1 cellular context compared by ENCODE assay signal in genomic region chr16:67277999-67278772, GRCh38.
TF ChIP-seq lines count a peak whose summit lies in the region.

No MANE protein-coding gene starts in this region.

TF ChIP-seq in HepG2, 621 proteins besides CTCF, POLR2A, EP300 and RAD21 (continues in another document):
- no peak for TF ChIP-seq KAT2B (IDR thresholded peaks at IDR 0.05; ENCODE audit: borderline replicate concordance, low read depth, low read length)
- TF ChIP-seq HMGXB4 (CRISPR knock-in tag; IDR thresholded peaks at IDR 0.05; ENCODE audit: borderline replicate concordance in 1 of 2, low read depth in 1 of 2), result peak in 1 of 2 experiments; percentile 82; a peak in 2 of 4 replicates
- TF ChIP-seq LBX2 (CRISPR knock-in tag; IDR thresholded peaks at IDR 0.05; ENCODE audit: borderline replicate concordance), result 0 out of 2 replicates have a peak, but pooled peaks have one; percentile 11
- TF ChIP-seq PRDM10 (CRISPR knock-in tag; IDR thresholded peaks at IDR 0.05; ENCODE audit: low read depth), result no peak
- TF ChIP-seq ZNF280B (CRISPR knock-in tag; IDR thresholded peaks at IDR 0.05; ENCODE audit: borderline replicate concordance), result peak; percentile 39; the same call in 1 of the 2 replicates
- TF ChIP-seq ZNF547 (CRISPR knock-in tag; IDR thresholded peaks at IDR 0.05), result no peak; the same call in 1 of the 2 replicates
- TF ChIP-seq ZNF205 (CRISPR knock-in tag; IDR thresholded peaks at IDR 0.05), result no peak
- no peak for TF ChIP-seq USF2 (IDR thresholded peaks at IDR 0.05; ENCODE audit: low read depth, low read length)
- TF ChIP-seq USF2 (CRISPR knock-in tag; IDR thresholded peaks at IDR 0.05; ENCODE audit: borderline replicate concordance), result peak; percentile 55; the same call in 1 of the 2 replicates
- TF ChIP-seq ZBTB4 (CRISPR knock-in tag; IDR thresholded peaks at IDR 0.05; ENCODE audit: borderline replicate concordance), result 0 out of 2 replicates have a peak, but pooled peaks have one; percentile 46
- TF ChIP-seq NBN (conservative IDR thresholded peaks at IDR 0.05), result no peak
- peak; percentile 41; the same call in 1 of the 2 replicates for TF ChIP-seq ZNF224 (CRISPR knock-in tag; IDR thresholded peaks at IDR 0.05)
- no peak for TF ChIP-seq ZNF607 (CRISPR knock-in tag; IDR thresholded peaks at IDR 0.05; ENCODE audit: borderline replicate concordance)
- no peak for TF ChIP-seq ZNF333 (CRISPR knock-in tag; IDR thresholded peaks at IDR 0.05; ENCODE audit: borderline replicate concordance)
- TF ChIP-seq ZNF501 (CRISPR knock-in tag; IDR thresholded peaks at IDR 0.05), result no peak
- TF ChIP-seq ZNF879 (CRISPR knock-in tag; IDR thresholded peaks at IDR 0.05), result peak; percentile 78; the same call in 1 of the 2 replicates
- no peak for TF ChIP-seq ZNF430 (CRISPR knock-in tag; IDR thresholded peaks at IDR 0.05)
- TF ChIP-seq ZNF274 (CRISPR knock-in tag; IDR thresholded peaks at IDR 0.05), result 0 out of 2 replicates have a peak, but pooled peaks have one; percentile 17
- TF ChIP-seq TCF12 (IDR thresholded peaks at IDR 0.05), result no peak
- TF ChIP-seq TCF12 (CRISPR knock-in tag; IDR thresholded peaks at IDR 0.05), result 0 out of 2 replicates have a peak, but pooled peaks have one; percentile 35
- 0 out of 2 replicates have a peak, but pooled peaks have one; percentile 8 for TF ChIP-seq EED (CRISPR knock-in tag; IDR thresholded peaks at IDR 0.05)
- no peak for TF ChIP-seq POLR2AphosphoS2 (IDR thresholded peaks at IDR 0.05; ENCODE audit: low read depth, low read length)
- TF ChIP-seq ZMYM3 (CRISPR knock-in tag; IDR thresholded peaks at IDR 0.05), result 0 out of 2 replicates have a peak, but pooled peaks have one; percentile 9
- TF ChIP-seq ZNF850 (CRISPR knock-in tag; conservative IDR thresholded peaks at IDR 0.05), result 0 out of 2 replicates have a peak, but pooled peaks have one; percentile 52
- peak; percentile 3 for TF ChIP-seq JARID2 (CRISPR knock-in tag; IDR thresholded peaks at IDR 0.05; ENCODE audit: insufficient replicate concordance)
- TF ChIP-seq ZNF781 (CRISPR knock-in tag; IDR thresholded peaks at IDR 0.05; ENCODE audit: borderline replicate concordance, not compliant biosample characterization), result peak; percentile 43
- TF ChIP-seq GLI4 (CRISPR knock-in tag; IDR thresholded peaks at IDR 0.05; ENCODE audit: borderline replicate concordance), result 0 out of 2 replicates have a peak, but pooled peaks have one; percentile 14
- TF ChIP-seq ZNF75D (CRISPR knock-in tag; IDR thresholded peaks at IDR 0.05; ENCODE audit: borderline replicate concordance), result no peak
- peak; percentile 68 for TF ChIP-seq ZEB1 (IDR thresholded peaks at IDR 0.05; ENCODE audit: insufficient replicate concordance, low read depth)
- peak; percentile 63; the same call in 1 of the 2 replicates for TF ChIP-seq HNF1B (CRISPR knock-in tag; IDR thresholded peaks at IDR 0.05)
- no peak for TF ChIP-seq ZUFSP (CRISPR knock-in tag; IDR thresholded peaks at IDR 0.05; ENCODE audit: borderline replicate concordance)
- peak; percentile 61; the same call in 1 of the 2 replicates for TF ChIP-seq ZBTB39 (CRISPR knock-in tag; IDR thresholded peaks at IDR 0.05)
- TF ChIP-seq ZMAT3 (CRISPR knock-in tag; conservative IDR thresholded peaks at IDR 0.05), result no peak; the same call in 1 of the 2 replicates
- TF ChIP-seq NFKB2 (CRISPR knock-in tag; IDR thresholded peaks at IDR 0.05; ENCODE audit: borderline replicate concordance), result no peak
- no peak for TF ChIP-seq ZBTB14 (CRISPR knock-in tag; IDR thresholded peaks at IDR 0.05)
- 0 out of 2 replicates have a peak, but pooled peaks have one; percentile 9 for TF ChIP-seq SPEN (CRISPR knock-in tag; IDR thresholded peaks at IDR 0.05; ENCODE audit: low read depth)
